ENCODE assay signal across 13 cellular contexts in the genomic region with DNA sequence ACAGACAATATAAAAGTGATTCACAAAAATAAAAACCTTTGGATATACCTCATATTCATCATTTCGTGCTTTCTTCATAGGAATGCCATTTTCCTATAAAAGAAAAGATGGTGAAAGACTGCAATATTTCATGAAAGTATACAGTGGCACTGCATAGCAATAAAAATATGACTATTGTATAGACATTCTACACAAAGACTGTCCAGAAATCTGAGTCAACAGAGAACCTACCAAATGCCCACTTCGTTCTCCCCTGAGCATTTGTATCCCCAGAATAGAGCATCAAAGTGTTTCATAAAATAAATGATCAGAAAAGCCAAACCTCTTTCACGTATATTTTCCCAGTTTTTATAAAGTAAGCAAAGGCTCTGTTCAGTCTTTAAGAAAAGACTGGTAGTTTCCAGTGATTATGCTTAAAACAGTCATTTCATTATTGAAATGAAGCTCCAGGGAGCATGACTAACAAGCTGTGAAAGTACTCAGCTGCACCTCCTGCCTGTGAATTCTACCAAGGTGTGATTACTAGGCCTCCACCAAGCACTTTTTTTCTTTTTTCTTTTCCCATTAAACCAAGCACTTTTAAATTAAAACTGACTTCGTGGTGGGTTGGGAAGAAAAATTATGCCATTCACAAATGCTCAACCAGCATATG. TPM values are rescaled to one million over a fixed set of nuclear protein-coding genes. Genes with fewer than 3 reads are reported as not detected.
DNase-seq lines count a peak whose midpoint lies in the region; ATAC-seq and TF ChIP-seq lines count a peak whose summit lies in the region.
"Had no signal": no experiment of that assay in that cellular context is flagged by ENCODE, and none has a peak within 500 bp of the region (broad histone marks: within the 10 kb centered on the region; RNA-seq: fewer than 3 reads in every experiment).

No MANE protein-coding gene starts in this region.

- H3K4me2 ChIP-seq in neural cell (ENCODE audit: low read length), result no peak overlapping the region

- H3K4me1 Mint-ChIP-seq in activated T-cell treated with anti-CD3 and anti-CD28 coated beads, Interleukin-2, amount 50 U/mL, for 72 hours (ENCODE audit: low read depth), result peaks cover 45% of the 10 kb centered on the region
- H3K4me1 Mint-ChIP-seq in effector memory CD8-positive, alpha-beta T cell (ENCODE audit: low read depth in 2 of 2), result peaks cover 3 to 36% of the 10 kb centered on the region in 2 donors

- H3K36me3 ChIP-seq in neural cell (ENCODE audit: insufficient read depth, low read length), result no peaks in the 10 kb centered on the region

- H3K4me3 ChIP-seq in neural cell (ENCODE audit: low read length), result no peak overlapping the region

- peak overlapping the region; percentile 98 for H3K27ac Mint-ChIP-seq in activated T-cell treated with anti-CD3 and anti-CD28 coated beads, Interleukin-2, amount 50 U/mL, for 72 hours
- H3K27ac Mint-ChIP-seq in effector memory CD8-positive, alpha-beta T cell, result no peak overlapping the region

- no peaks in the 10 kb centered on the region for H3K79me2 ChIP-seq in neural cell (replicated peaks; ENCODE audit: insufficient read depth, low read length)

- H3K9ac ChIP-seq in neural cell (ENCODE audit: low read length), result no peak overlapping the region
- H3K9ac ChIP-seq: parathyroid adenoma had no signal

- TF ChIP-seq CTCF in neural cell (IDR thresholded peaks at IDR 0.05; ENCODE audit: poor library complexity, severe bottlenecking), result peak; percentile 22

- H3F3A ChIP-seq in neural cell (ENCODE audit: insufficient read depth, low read length, poor library complexity, severe bottlenecking), result no peaks in the 10 kb centered on the region

- peak overlapping the region; percentile 21 to 73 for H3K4me3 Mint-ChIP-seq in activated T-cell treated with anti-CD3 and anti-CD28 coated beads, Interleukin-2, amount 50 U/mL, for 72 hours
- H3K4me3 Mint-ChIP-seq in effector memory CD8-positive, alpha-beta T cell, result no peak overlapping the region
- H3K4me3 Mint-ChIP-seq: brain had no signal

- no peaks in the 10 kb centered on the region for H3K27me3 Mint-ChIP-seq in activated T-cell treated with anti-CD3 and anti-CD28 coated beads, Interleukin-2, amount 50 U/mL, for 72 hours (ENCODE audit: low read depth)
- H3K27me3 Mint-ChIP-seq in effector memory CD8-positive, alpha-beta T cell, result no peaks in the 10 kb centered on the region
- H3K27me3 Mint-ChIP-seq: brain had no signal

- no peaks in the 10 kb centered on the region for H3K9me3 ChIP-seq in neural cell (ENCODE audit: low read length)
- H3K9me3 ChIP-seq: BE2C had no signal

- no peaks in the 10 kb centered on the region for H4K20me1 ChIP-seq in neural cell (ENCODE audit: insufficient read depth)

- no peaks in the 10 kb centered on the region for H3K9me3 Mint-ChIP-seq in activated T-cell treated with anti-CD3 and anti-CD28 coated beads, Interleukin-2, amount 50 U/mL, for 72 hours
- H3K9me3 Mint-ChIP-seq in effector memory CD8-positive, alpha-beta T cell, result no peaks in the 10 kb centered on the region
- H3K9me3 Mint-ChIP-seq: brain had no signal

- no peaks in the 10 kb centered on the region for H3K27me3 ChIP-seq in neural cell (ENCODE audit: insufficient read depth, low read depth, low read length)
- H3K27me3 ChIP-seq: BE2C had no signal

- no peak overlapping the region for H3K27ac ChIP-seq in neural cell (ENCODE audit: low read length)
- H3K27ac ChIP-seq: parathyroid adenoma had no signal

- peak; percentile 99 for ATAC-seq in activated T-cell treated with anti-CD3 and anti-CD28 coated beads, Interleukin-2, amount 50 U/mL, for 72 hours (replicated peaks in 1 of 2)
- ATAC-seq in GM21723 (IDR thresholded peaks at IDR 0.05; ENCODE audit: unreplicated experiment) (peak; percentile 77), HG03457 (IDR thresholded peaks at IDR 0.05; ENCODE audit: unreplicated experiment) (peak; percentile 55)
- no peak for ATAC-seq in effector memory CD8-positive, alpha-beta T cell (replicated peaks)

- TF ChIP-seq EP300 in neural cell (conservative IDR thresholded peaks at IDR 0.05; ENCODE audit: poor library complexity, severe bottlenecking), result no peak

- peak; percentile 30 to 53 for DNase-seq in activated T-cell treated with anti-CD3 and anti-CD28 coated beads, Interleukin-2, amount 50 U/mL, for 72 hours
- DNase-seq in activated T-cell treated with anti-CD3 and anti-CD28 coated beads for 4 hours, result no peak
- no peak for DNase-seq in effector memory CD8-positive, alpha-beta T cell
- no peak for DNase-seq in central memory CD4-positive, alpha-beta T cell
- DNase-seq in activated effector memory CD4-positive, alpha-beta T cell treated with Interleukin-2 at 50 U/mL for 16 hours, result no peak
- DNase-seq: BE2C; NCI-H1694; stimulated activated CD8-positive, alpha-beta memory T cell treated with anti-CD3 and anti-CD28 coated beads, Interleukin-4, amount 100 ng/mL, for 48 hours had no signal

- no peak overlapping the region for H2AFZ ChIP-seq in neural cell (ENCODE audit: low read depth, low read length)
- H2AFZ ChIP-seq: parathyroid adenoma had no signal

- TF ChIP-seq RAD21 in neural cell (conservative IDR thresholded peaks at IDR 0.05), result no peak

- H3K9me2 ChIP-seq in neural cell (ENCODE audit: insufficient read depth, low read length), result no peaks in the 10 kb centered on the region

- H3K36me3 Mint-ChIP-seq in activated T-cell treated with anti-CD3 and anti-CD28 coated beads, Interleukin-2, amount 50 U/mL, for 72 hours (ENCODE audit: insufficient read depth in 2 of 2), result peaks cover 8 to 30% of the 10 kb centered on the region in 2 donors
- peaks cover 18% of the 10 kb centered on the region for H3K36me3 Mint-ChIP-seq in effector memory CD8-positive, alpha-beta T cell (ENCODE audit: insufficient read depth)

TF ChIP-seq in neural cell, 6 proteins besides CTCF, POLR2A, EP300 and RAD21:
- TF ChIP-seq POLR2AphosphoS5 (IDR thresholded peaks at IDR 0.05) (no peak), MXI1 (conservative IDR thresholded peaks at IDR 0.05; ENCODE audit: poor library complexity, severe bottlenecking) (no peak), SMC3 (conservative IDR thresholded peaks at IDR 0.05; ENCODE audit: poor library complexity) (no peak), TAF1 (IDR thresholded peaks at IDR 0.05; ENCODE audit: low read depth) (no peak), EZH2 (IDR thresholded peaks at IDR 0.05; ENCODE audit: borderline replicate concordance, insufficient read depth, low read length, poor library complexity, severe bottlenecking) (no peak)
- TF ChIP-seq, protein P1, sequence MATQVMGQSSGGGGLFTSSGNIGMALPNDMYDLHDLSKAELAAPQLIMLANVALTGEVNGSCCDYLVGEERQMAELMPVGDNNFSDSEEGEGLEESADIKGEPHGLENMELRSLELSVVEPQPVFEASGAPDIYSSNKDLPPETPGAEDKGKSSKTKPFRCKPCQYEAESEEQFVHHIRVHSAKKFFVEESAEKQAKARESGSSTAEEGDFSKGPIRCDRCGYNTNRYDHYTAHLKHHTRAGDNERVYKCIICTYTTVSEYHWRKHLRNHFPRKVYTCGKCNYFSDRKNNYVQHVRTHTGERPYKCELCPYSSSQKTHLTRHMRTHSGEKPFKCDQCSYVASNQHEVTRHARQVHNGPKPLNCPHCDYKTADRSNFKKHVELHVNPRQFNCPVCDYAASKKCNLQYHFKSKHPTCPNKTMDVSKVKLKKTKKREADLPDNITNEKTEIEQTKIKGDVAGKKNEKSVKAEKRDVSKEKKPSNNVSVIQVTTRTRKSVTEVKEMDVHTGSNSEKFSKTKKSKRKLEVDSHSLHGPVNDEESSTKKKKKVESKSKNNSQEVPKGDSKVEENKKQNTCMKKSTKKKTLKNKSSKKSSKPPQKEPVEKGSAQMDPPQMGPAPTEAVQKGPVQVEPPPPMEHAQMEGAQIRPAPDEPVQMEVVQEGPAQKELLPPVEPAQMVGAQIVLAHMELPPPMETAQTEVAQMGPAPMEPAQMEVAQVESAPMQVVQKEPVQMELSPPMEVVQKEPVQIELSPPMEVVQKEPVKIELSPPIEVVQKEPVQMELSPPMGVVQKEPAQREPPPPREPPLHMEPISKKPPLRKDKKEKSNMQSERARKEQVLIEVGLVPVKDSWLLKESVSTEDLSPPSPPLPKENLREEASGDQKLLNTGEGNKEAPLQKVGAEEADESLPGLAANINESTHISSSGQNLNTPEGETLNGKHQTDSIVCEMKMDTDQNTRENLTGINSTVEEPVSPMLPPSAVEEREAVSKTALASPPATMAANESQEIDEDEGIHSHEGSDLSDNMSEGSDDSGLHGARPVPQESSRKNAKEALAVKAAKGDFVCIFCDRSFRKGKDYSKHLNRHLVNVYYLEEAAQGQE (IDR thresholded peaks at IDR 0.05; ENCODE audit: borderline replicate concordance), result no peak

RNA-seq across cellular contexts. Expression of gene PPA2, which starts 20.2 kb away (rescaled TPM):
- 10 to 100 TPM; 74.7 to 90.0 TPM for total RNA-seq in activated T-cell treated with anti-CD3 and anti-CD28 coated beads, Interleukin-2, amount 50 U/mL, for 72 hours
- 151 and 180 TPM in 2 replicates for polyA plus RNA-seq in neural cell
- polyA minus RNA-seq in neural cell, result 128 TPM in 2 replicates

Comparison
In these comparisons a context has a peak if more than half of its experiments do, and no peak if none do; other contexts are left out.
1. DNase-seq: peak in activated T-cell treated with anti-CD3 and anti-CD28 coated beads, Interleukin-2, amount 50 U/mL, for 72 hours (2 of 2); none in activated T-cell treated with anti-CD3 and anti-CD28 coated beads for 4 hours (single experiment), effector memory CD8-positive, alpha-beta T cell (0 of 3), central memory CD4-positive, alpha-beta T cell (single experiment) and activated effector memory CD4-positive, alpha-beta T cell treated with Interleukin-2 at 50 U/mL for 16 hours (single experiment).
2. H3K4me3 Mint-ChIP-seq: peak in activated T-cell treated with anti-CD3 and anti-CD28 coated beads, Interleukin-2, amount 50 U/mL, for 72 hours (2 of 2); none in effector memory CD8-positive, alpha-beta T cell (0 of 2).